8 cellular contexts compared by ENCODE assay signal in the genomic region with DNA sequence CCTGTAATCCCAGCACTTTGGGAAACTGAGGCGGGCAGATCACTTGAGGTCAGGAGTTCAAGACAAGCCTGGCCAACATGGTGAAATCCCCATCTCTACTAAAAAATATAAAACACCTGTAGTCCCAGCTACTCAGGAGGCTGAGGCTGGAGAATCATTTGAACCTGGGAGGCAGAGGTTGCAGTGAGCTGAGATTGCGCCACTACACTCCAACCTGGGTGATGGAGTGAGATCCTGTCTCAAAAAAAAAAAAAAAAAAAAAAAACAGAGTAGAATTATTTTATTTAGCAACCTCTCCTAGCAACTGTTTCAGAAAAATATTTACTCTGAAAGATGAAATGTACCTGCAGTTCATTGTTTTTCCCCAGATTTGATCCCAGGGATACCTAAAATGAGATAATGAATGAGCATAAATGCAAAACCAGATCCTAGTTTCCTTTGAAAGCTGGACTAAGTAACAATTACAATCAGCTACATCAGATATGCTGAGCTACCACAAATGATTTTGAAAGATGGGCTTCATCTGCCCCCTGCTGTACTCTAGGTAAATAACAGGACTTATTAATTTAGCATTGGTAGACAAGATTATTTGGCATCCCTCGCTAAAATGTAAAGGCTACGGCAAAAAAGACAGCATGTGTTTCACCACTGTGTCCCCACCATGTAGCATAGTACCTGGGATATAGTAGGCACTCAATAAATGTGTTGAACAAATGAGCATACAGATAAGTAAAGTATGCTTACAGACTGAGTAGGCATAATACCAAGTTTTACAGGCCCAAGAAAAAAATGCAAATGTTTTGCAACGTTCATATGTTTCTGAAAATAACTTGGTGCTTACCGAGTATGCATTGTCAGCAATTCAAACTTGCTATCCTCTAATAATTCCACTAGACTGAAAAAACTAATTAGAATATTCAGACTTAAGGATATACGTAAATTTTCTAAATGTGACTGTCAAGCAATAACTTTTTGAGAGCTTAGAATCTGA.
DNase-seq lines count a peak whose midpoint lies in the region; ATAC-seq and TF ChIP-seq lines count a peak whose summit lies in the region.

No MANE protein-coding gene starts in this region.

- H3K36me3 Mint-ChIP-seq in H9 (ENCODE audit: insufficient read depth in 1 of 3, low read depth in 3 of 3) = peaks cover 0 to 10% (median 0%) of the 10 kb centered on the region in 3 experiments; a peak in 2 of 7 replicates
- H3K36me3 Mint-ChIP-seq in WTC11 = 0 out of 2 replicates have a peak, but pooled peaks cover 6% of the 10 kb centered on the region

- no peaks in the 10 kb centered on the region; a peak in 2 of 5 replicates for H3K9me3 Mint-ChIP-seq in H9
- no peaks in the 10 kb centered on the region for H3K9me3 Mint-ChIP-seq in WTC11

- H3K4ac ChIP-seq in H9 (ENCODE audit: low read depth, low read length) = no peak overlapping the region

- no peak overlapping the region for H2AK5ac ChIP-seq in H9 (ENCODE audit: insufficient read length, low read length)

- no peak overlapping the region for H3K4me2 ChIP-seq in H9 (ENCODE audit: insufficient read depth, insufficient read length, low read length)

- H3K23ac ChIP-seq in H9 (ENCODE audit: insufficient read length, low read depth, low read length) = no peak overlapping the region

- no peak overlapping the region for H2BK12ac ChIP-seq in H9 (ENCODE audit: insufficient read length, low read depth, low read length)

- H3K4me3 Mint-ChIP-seq in H9 = no peak overlapping the region
- H3K4me3 Mint-ChIP-seq in WTC11 = no peak overlapping the region

- no peak overlapping the region for H2BK5ac ChIP-seq in H9 (ENCODE audit: insufficient read length, low read length)

- no peak overlapping the region for H3K18ac ChIP-seq in H9 (ENCODE audit: insufficient read length, low read depth, low read length)

- WGBS in H9 (ENCODE audit: extremely low coverage, insufficient read length, low lambda C conversion rate) = no CpG with 5 or more reads among the region's 7 CpGs

- H3K79me2 ChIP-seq in H9 (ENCODE audit: insufficient read depth, low read length) = no peaks in the 10 kb centered on the region

- H2BK120ac ChIP-seq in H9 (ENCODE audit: low read depth, low read length, poor library complexity, severe bottlenecking) = no peak overlapping the region

- H3K27ac Mint-ChIP-seq in H9 (no peak overlapping the region; a peak in 1 of 7 replicates), WTC11 (no peak overlapping the region)

- H3K4me1 Mint-ChIP-seq in H9 (peaks cover 50 to 54% of the 10 kb centered on the region in 2 experiments), WTC11 (peaks cover 53% of the 10 kb centered on the region)

- H2BK15ac ChIP-seq in H9 (ENCODE audit: low read depth, low read length) = no peak overlapping the region

- H3K4me1 ChIP-seq in H9 (ENCODE audit: insufficient read depth, low read length) = peaks cover 6% of the 10 kb centered on the region; the same call in 1 of the 2 replicates

- H3K27ac ChIP-seq in H9 (ENCODE audit: insufficient read length, low read depth, low read length) = no peak overlapping the region

- H3K27me3 Mint-ChIP-seq in H9 (ENCODE audit: low read depth) (peaks cover 22% of the 10 kb centered on the region), WTC11 (ENCODE audit: low read depth) (peaks cover 46% of the 10 kb centered on the region)

- H2BK20ac ChIP-seq in H9 (ENCODE audit: low read depth, low read length, poor library complexity, severe bottlenecking) = no peak overlapping the region

- no peaks in the 10 kb centered on the region for H3K79me1 ChIP-seq in H9 (ENCODE audit: insufficient read depth, low read depth, low read length, poor library complexity, severe bottlenecking)

- no peaks in the 10 kb centered on the region; the same call in 1 of the 2 replicates for H3K27me3 ChIP-seq in H9 (ENCODE audit: insufficient read depth, low read length)

- no peak overlapping the region for H4K8ac ChIP-seq in H9 (replicated peaks; ENCODE audit: insufficient read length, low read depth, low read length)

- no peaks in the 10 kb centered on the region for H3K9me3 ChIP-seq in H9 (ENCODE audit: control insufficient read depth, low read depth, low read length)

- TF ChIP-seq CTCF in H9 (conservative IDR thresholded peaks at IDR 0.05) = peak; percentile 72
- TF ChIP-seq CTCF in WTC11 (IDR thresholded peaks at IDR 0.05) = peak; percentile 31

- CTCF ChIA-PET in WTC11 (lab: Charles Lee) = interaction anchor here (0.6 to 3.4 kb wide), 30 partner anchors 10 to 1636 kb away, joined by 3 to 39 read pairs (median 4); partner anchors contain the start of genes CYP1B1 and RMDN2

- H3K9ac ChIP-seq in H9 (ENCODE audit: extremely low read depth, insufficient read length, low read length) = no peak overlapping the region

- no peak overlapping the region for H4K91ac ChIP-seq in H9 (ENCODE audit: insufficient read length, low read depth, low read length)

- peak; percentile 37 for DNase-seq in COR-L47 (lab: John Stamatoyannopoulos, UW)
- DNase-seq in H9 = no peak
- DNase-seq in NCI-H2227 treated with DMSO at 0.1 percent for 48 hours (lab: John Stamatoyannopoulos, UW) = peak; percentile 86
- no peak for DNase-seq in WTC11 (ENCODE audit: low spot score)
- peak; percentile 63 for DNase-seq in germinal center (ENCODE audit: low spot score)
- peak; percentile 76 for DNase-seq in pons (ENCODE audit: low spot score)

- no peak overlapping the region for H3K56ac ChIP-seq in H9 (ENCODE audit: insufficient read length, low read depth, low read length)

- no peaks in the 10 kb centered on the region for H4K20me1 ChIP-seq in H9 (ENCODE audit: control insufficient read depth, insufficient read depth, insufficient read length)

- POLR2A ChIA-PET in WTC11 (lab: Charles Lee) = no interaction called here

- no peak overlapping the region for H4K5ac ChIP-seq in H9 (ENCODE audit: insufficient read length, low read depth, low read length)

- ATAC-seq in WTC11 (peak; percentile 15; the same call in 1 of the 2 replicates), GM19351 (IDR thresholded peaks at IDR 0.05; ENCODE audit: unreplicated experiment) (no peak), HG03196 (IDR thresholded peaks at IDR 0.05; ENCODE audit: unreplicated experiment) (no peak)

- no peaks in the 10 kb centered on the region for H3K23me2 ChIP-seq in H9 (ENCODE audit: insufficient read length, low read depth, low read length, poor library complexity, severe bottlenecking)

- H2AFZ ChIP-seq in H9 (ENCODE audit: low read length) = no peak overlapping the region

- H3K14ac ChIP-seq in H9 (ENCODE audit: insufficient read depth, low read length) = no peak overlapping the region

- H3T11ph ChIP-seq in H9 (ENCODE audit: low read length) = no peak overlapping the region

TF ChIP-seq in WTC11, 78 proteins besides CTCF, POLR2A, EP300 and RAD21:
- TF ChIP-seq USF2 (CRISPR knock-in tag; IDR thresholded peaks at IDR 0.05) (no peak), FOXK1 (CRISPR knock-in tag; IDR thresholded peaks at IDR 0.05) (no peak), KAT7 (CRISPR knock-in tag; IDR thresholded peaks at IDR 0.05; ENCODE audit: borderline replicate concordance) (no peak)
- TF ChIP-seq, protein P1, sequence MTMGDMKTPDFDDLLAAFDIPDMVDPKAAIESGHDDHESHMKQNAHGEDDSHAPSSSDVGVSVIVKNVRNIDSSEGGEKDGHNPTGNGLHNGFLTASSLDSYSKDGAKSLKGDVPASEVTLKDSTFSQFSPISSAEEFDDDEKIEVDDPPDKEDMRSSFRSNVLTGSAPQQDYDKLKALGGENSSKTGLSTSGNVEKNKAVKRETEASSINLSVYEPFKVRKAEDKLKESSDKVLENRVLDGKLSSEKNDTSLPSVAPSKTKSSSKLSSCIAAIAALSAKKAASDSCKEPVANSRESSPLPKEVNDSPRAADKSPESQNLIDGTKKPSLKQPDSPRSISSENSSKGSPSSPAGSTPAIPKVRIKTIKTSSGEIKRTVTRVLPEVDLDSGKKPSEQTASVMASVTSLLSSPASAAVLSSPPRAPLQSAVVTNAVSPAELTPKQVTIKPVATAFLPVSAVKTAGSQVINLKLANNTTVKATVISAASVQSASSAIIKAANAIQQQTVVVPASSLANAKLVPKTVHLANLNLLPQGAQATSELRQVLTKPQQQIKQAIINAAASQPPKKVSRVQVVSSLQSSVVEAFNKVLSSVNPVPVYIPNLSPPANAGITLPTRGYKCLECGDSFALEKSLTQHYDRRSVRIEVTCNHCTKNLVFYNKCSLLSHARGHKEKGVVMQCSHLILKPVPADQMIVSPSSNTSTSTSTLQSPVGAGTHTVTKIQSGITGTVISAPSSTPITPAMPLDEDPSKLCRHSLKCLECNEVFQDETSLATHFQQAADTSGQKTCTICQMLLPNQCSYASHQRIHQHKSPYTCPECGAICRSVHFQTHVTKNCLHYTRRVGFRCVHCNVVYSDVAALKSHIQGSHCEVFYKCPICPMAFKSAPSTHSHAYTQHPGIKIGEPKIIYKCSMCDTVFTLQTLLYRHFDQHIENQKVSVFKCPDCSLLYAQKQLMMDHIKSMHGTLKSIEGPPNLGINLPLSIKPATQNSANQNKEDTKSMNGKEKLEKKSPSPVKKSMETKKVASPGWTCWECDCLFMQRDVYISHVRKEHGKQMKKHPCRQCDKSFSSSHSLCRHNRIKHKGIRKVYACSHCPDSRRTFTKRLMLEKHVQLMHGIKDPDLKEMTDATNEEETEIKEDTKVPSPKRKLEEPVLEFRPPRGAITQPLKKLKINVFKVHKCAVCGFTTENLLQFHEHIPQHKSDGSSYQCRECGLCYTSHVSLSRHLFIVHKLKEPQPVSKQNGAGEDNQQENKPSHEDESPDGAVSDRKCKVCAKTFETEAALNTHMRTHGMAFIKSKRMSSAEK (CRISPR knock-in tag; IDR thresholded peaks at IDR 0.05; ENCODE audit: borderline replicate concordance) = no peak
TF ChIP-seq in WTC11: peak in this region for 0.

Comparison
In these comparisons a context has a peak if more than half of its experiments do, and no peak if none do; other contexts are left out.
1. DNase-seq: peak in COR-L47 (single experiment), NCI-H2227 treated with DMSO at 0.1 percent for 48 hours (single experiment), germinal center (single experiment) and pons (single experiment); none in H9 (single experiment) and WTC11 (single experiment).